ENCODE assay signal across 12 cellular contexts in the genomic region with DNA sequence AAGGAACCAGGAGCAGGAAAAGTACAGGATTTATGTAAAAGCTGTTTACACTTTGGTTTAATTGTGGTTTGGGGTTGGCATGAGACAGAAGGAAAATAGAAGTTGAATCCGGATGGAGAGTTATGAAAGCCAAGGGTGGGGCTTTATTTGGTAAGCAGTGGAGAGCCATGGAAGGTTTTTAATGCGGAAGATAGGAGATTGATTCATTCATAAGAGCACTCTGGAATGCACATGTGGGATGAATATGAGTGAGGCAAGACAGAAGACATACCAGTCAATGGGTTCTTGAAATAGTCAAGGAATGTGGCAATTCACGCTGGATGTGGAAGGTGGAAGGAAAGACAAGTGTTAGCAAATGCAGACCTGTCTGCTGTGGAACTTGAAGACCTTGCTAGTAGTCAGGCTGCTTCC. TPM values are rescaled to one million over a fixed set of nuclear protein-coding genes. Genes with fewer than 3 reads are reported as not detected.
DNase-seq lines count a peak whose midpoint lies in the region; ATAC-seq and TF ChIP-seq lines count a peak whose summit lies in the region.
"Had no signal": no experiment of that assay in that cellular context is flagged by ENCODE, and none has a peak within 500 bp of the region (broad histone marks: within the 10 kb centered on the region; RNA-seq: fewer than 3 reads in every experiment).

No MANE protein-coding gene starts in this region.

- ATAC-seq in esophagus mucosa, result peak; percentile 72
- peak; percentile 86 for ATAC-seq in omental fat pad (ENCODE audit: low FRiP score)
- no peak for ATAC-seq in gastrocnemius medialis

- intact Hi-C loops in gastrocnemius medialis (cut with DNase I; ENCODE audit: low total_unique reads), result no loop called here

- H3K27ac ChIP-seq in gastrocnemius medialis, result no peak overlapping the region
- H3K27ac ChIP-seq: WERI-Rb-1 had no signal

- peaks cover 0 to 33% of the 10 kb centered on the region in 2 donors for H3K36me3 ChIP-seq in gastrocnemius medialis

- H3K9me3 ChIP-seq in gastrocnemius medialis, result no peaks in the 10 kb centered on the region

- in situ Hi-C loops in gastrocnemius medialis (cut with MboI; ENCODE audit: low sequenced_read_pairs in 4 of 4), result no loop called here

- TF ChIP-seq POLR2A in gastrocnemius medialis (IDR thresholded peaks at IDR 0.05), result no peak

- TF ChIP-seq CTCF in omental fat pad (IDR thresholded peaks at IDR 0.05), result no peak
- no peak for TF ChIP-seq CTCF in gastrocnemius medialis (IDR thresholded peaks at IDR 0.05 in 4 of 5, conservative IDR thresholded peaks at IDR 0.05 in 1 of 5)

- DNase-seq in GM04504 (ENCODE audit: low read depth) (peak; percentile 82), OCI-M1 (lab: John Stamatoyannopoulos, UW) (peak; percentile 30), omental fat pad (ENCODE audit: low spot score) (no peak), DMS53 treated with DMSO at 0.1 percent for 48 hours (lab: John Stamatoyannopoulos, UW; ENCODE audit: unreplicated experiment) (no peak), gastrocnemius medialis (no peak)
- DNase-seq in stimulated activated CD4-positive, alpha-beta T cell treated with anti-CD3 and anti-CD28 coated beads, Interleukin-2, amount 100 ng/mL, for 24 hours, result no peak
- no peak for DNase-seq in activated CD4-positive, alpha-beta T cell treated with anti-CD3 and anti-CD28 coated beads, Interleukin-2, amount 50 U/mL, for 4 hours
- DNase-seq: midbrain, NCI-H69, substantia nigra, WERI-Rb-1 had no signal

- peaks cover 6 to 11% (median 7%) of the 10 kb centered on the region in 3 donors for H3K27me3 ChIP-seq in gastrocnemius medialis

- no peaks in the 10 kb centered on the region for H3K4me1 ChIP-seq in gastrocnemius medialis

- no peak overlapping the region for H3K4me3 ChIP-seq in gastrocnemius medialis

RNA-seq across cellular contexts. Expression of a gene that starts 9.3 kb away (rescaled TPM):
- not detected for total RNA-seq in esophagus mucosa
- not detected for total RNA-seq in omental fat pad
- total RNA-seq in gastrocnemius medialis, result not detected

RNA-seq across cellular contexts. Expression of a gene that starts 13.5 kb away (rescaled TPM):
- total RNA-seq in esophagus mucosa (13.9 TPM), omental fat pad (10 to 100 TPM; 21.4 to 33.4 (median 28.2) TPM), gastrocnemius medialis (10 to 100 TPM; 19.4 to 29.6 (median 24.7) TPM)

RNA-seq across cellular contexts. Expression of a gene that starts 13.7 kb away (rescaled TPM):
- total RNA-seq in esophagus mucosa (20.0 TPM), omental fat pad (10 to 100 TPM; 26.9 to 76.5 (median 59.6) TPM), gastrocnemius medialis (10 to 100 TPM; 12.7 to 27.8 (median 17.2) TPM)

RNA-seq across cellular contexts. Expression of a gene that starts 42.4 kb away (rescaled TPM):
- total RNA-seq in esophagus mucosa (24.1 TPM), omental fat pad (10 to 100 TPM; 25.4 to 52.8 (median 37.0) TPM), gastrocnemius medialis (10 to 100 TPM; 15.4 to 32.9 (median 22.2) TPM)

RNA-seq across cellular contexts. Expression of a gene that starts 43.1 kb away (rescaled TPM):
- total RNA-seq in esophagus mucosa (13.1 TPM), omental fat pad (10 to 100 TPM; 10.4 to 14.3 (median 11.2) TPM), gastrocnemius medialis (1 to 10 TPM; 3.6 to 6.7 (median 4.5) TPM)

Comparison
In these comparisons a context has a peak if more than half of its experiments do, and no peak if none do; other contexts are left out.
1. DNase-seq: peak in GM04504 (single experiment) and OCI-M1 (single experiment); none in omental fat pad (single experiment), DMS53 treated with DMSO at 0.1 percent for 48 hours (single experiment), gastrocnemius medialis (0 of 2), stimulated activated CD4-positive, alpha-beta T cell treated with anti-CD3 and anti-CD28 coated beads, Interleukin-2, amount 100 ng/mL, for 24 hours (0 of 2) and activated CD4-positive, alpha-beta T cell treated with anti-CD3 and anti-CD28 coated beads, Interleukin-2, amount 50 U/mL, for 4 hours (0 of 2).
2. ATAC-seq: peak in esophagus mucosa (single experiment) and omental fat pad (single experiment); none in gastrocnemius medialis (0 of 2).